28 cellular contexts compared by ENCODE assay signal in the genomic region with DNA sequence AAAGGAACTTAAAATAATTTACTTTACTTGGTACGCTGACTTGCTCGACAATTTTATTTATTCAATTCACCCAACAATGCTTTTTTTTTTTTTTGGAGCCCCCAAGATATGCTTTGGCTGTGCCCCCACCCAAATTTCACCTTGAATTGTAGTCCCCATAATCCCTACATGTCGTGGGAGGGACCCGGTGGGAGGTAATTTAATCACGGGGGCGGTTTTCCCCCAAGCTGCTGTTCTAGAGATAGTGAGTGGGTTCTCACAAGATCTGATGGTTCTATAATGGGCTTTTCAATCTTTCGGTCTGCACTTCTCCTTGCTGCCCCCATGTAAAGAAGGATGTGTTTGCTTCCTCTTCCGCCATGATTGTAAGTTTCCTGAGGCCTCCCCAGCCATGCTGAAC. TPM values are rescaled to one million over a fixed set of nuclear protein-coding genes. Genes with fewer than 3 reads are reported as not detected.
DNase-seq lines count a peak whose midpoint lies in the region; ATAC-seq and TF ChIP-seq lines count a peak whose summit lies in the region.
"Had no signal": no experiment of that assay in that cellular context is flagged by ENCODE, and none has a peak within 500 bp of the region (broad histone marks: within the 10 kb centered on the region; RNA-seq: fewer than 3 reads in every experiment).

No MANE protein-coding gene starts in this region.

- H3K79me2 ChIP-seq in DOHH2 (ENCODE audit: control insufficient read depth, low read length) (peaks cover 100% of the 10 kb centered on the region), PC-9 (ENCODE audit: low read depth) (peaks cover 85% of the 10 kb centered on the region), trophoblast cell (ENCODE audit: control insufficient read depth, insufficient read depth, low read length, poor library complexity) (peaks cover 9% of the 10 kb centered on the region)

- H4K91ac ChIP-seq in trophoblast cell (ENCODE audit: low read depth, low read length) = no peak overlapping the region

- H3K9ac ChIP-seq in endodermal cell (ENCODE audit: extremely low read depth, low read length, poor library complexity, severe bottlenecking) (no peak overlapping the region), trophoblast cell (ENCODE audit: low read length) (no peak overlapping the region)

- H3K27me3 ChIP-seq in DOHH2 (ENCODE audit: control insufficient read depth, low read length) (no peaks in the 10 kb centered on the region), PC-9 (ENCODE audit: insufficient read depth, low read depth) (no peaks in the 10 kb centered on the region), endodermal cell (ENCODE audit: control insufficient read depth, insufficient read depth, low read length, poor library complexity, severe bottlenecking) (no peaks in the 10 kb centered on the region), trophoblast cell (ENCODE audit: insufficient read depth, low read length) (no peaks in the 10 kb centered on the region)
- H3K27me3 ChIP-seq: esophagus squamous epithelium, heart right ventricle, pancreas had no signal

- no peak overlapping the region for H3K23ac ChIP-seq in trophoblast cell (ENCODE audit: low read length)

- no peak overlapping the region for H2AFZ ChIP-seq in PC-9
- no peak overlapping the region for H2AFZ ChIP-seq in trophoblast cell (ENCODE audit: insufficient read depth, low read length, poor library complexity)

- peak overlapping the region; percentile 97 for H3K27ac ChIP-seq in DOHH2 (ENCODE audit: low read depth, low read length)
- H3K27ac ChIP-seq in PC-9 = peak overlapping the region; percentile 98
- H3K27ac ChIP-seq in endodermal cell (ENCODE audit: low read depth, low read length) = no peak overlapping the region
- H3K27ac ChIP-seq in trophoblast cell (ENCODE audit: low read depth, low read length) = no peak overlapping the region
- H3K27ac ChIP-seq: coronary artery had no signal

- POLR2A ChIA-PET in PC-9 (lab: Charles Lee; ENCODE audit: unreplicated experiment) = interaction anchor here (0.6 kb wide), 2 partner anchors 7 to 9 kb away, joined by 5 to 11 read pairs; no protein-coding TSS in a partner anchor
- POLR2A ChIA-PET in activated CD8-positive, alpha-beta T cell treated with anti-CD3 and anti-CD28 coated beads for 36 hours (lab: Charles Lee) = no interaction called here

- H3K36me3 ChIP-seq in DOHH2 (ENCODE audit: control insufficient read depth, low read length) (peaks cover 77% of the 10 kb centered on the region), PC-9 (ENCODE audit: low read depth) (peaks cover 8% of the 10 kb centered on the region; the same call in 1 of the 2 replicates), endodermal cell (ENCODE audit: control insufficient read depth, insufficient read depth, low read length) (peaks cover 78% of the 10 kb centered on the region), trophoblast cell (ENCODE audit: control insufficient read depth in 1 of 2, insufficient read depth in 2 of 2, low read length in 2 of 2) (peaks cover 3 to 19% of the 10 kb centered on the region in 2 experiments)
- H3K36me3 ChIP-seq: esophagus squamous epithelium, heart right ventricle, pancreas had no signal

- WGBS in endodermal cell (ENCODE audit: insufficient coverage in 1 of 2, insufficient read length in 1 of 2), 2 experiments = 90 to 96% methylated on average over 2 to 8 of the region's 8 CpGs
- WGBS in trophoblast cell (ENCODE audit: extremely low coverage, insufficient coverage, insufficient read length) = no CpG with 5 or more reads among the region's 8 CpGs

- H3K4me3 Mint-ChIP-seq in endodermal cell = no peak overlapping the region
- H3K4me3 Mint-ChIP-seq in immature natural killer cell = no peak overlapping the region
- no peak overlapping the region for H3K4me3 Mint-ChIP-seq in activated CD8-positive, alpha-beta T cell treated with anti-CD3 and anti-CD28 coated beads for 36 hours
- no peak overlapping the region for H3K4me3 Mint-ChIP-seq in activated naive CD8-positive, alpha-beta T cell treated with anti-CD3 and anti-CD28 coated beads for 36 hours
- H3K4me3 Mint-ChIP-seq: activated naive CD8-positive, alpha-beta T cell treated with anti-CD3 and anti-CD28 coated beads, Interleukin-2, amount 10 ng/mL, durations not matched to agents 7 days and 5 days; activated T-cell treated with anti-CD3 and anti-CD28 coated beads, Interleukin-2, amount 50 U/mL, for 24 hours; CD4-positive, alpha-beta T cell had no signal

- peaks cover 59% of the 10 kb centered on the region for H3K4me1 Mint-ChIP-seq in endodermal cell
- H3K4me1 Mint-ChIP-seq in immature natural killer cell = no peaks in the 10 kb centered on the region
- H3K4me1 Mint-ChIP-seq in activated CD8-positive, alpha-beta T cell treated with anti-CD3 and anti-CD28 coated beads for 36 hours (ENCODE audit: low read depth) = peaks cover 4% of the 10 kb centered on the region
- H3K4me1 Mint-ChIP-seq in activated naive CD8-positive, alpha-beta T cell treated with anti-CD3 and anti-CD28 coated beads for 36 hours = peaks cover 3% of the 10 kb centered on the region

- H3K9me3 Mint-ChIP-seq in endodermal cell (no peaks in the 10 kb centered on the region), immature natural killer cell (no peaks in the 10 kb centered on the region)
- H3K9me3 Mint-ChIP-seq in activated CD8-positive, alpha-beta T cell treated with anti-CD3 and anti-CD28 coated beads for 36 hours = no peaks in the 10 kb centered on the region
- H3K9me3 Mint-ChIP-seq in activated naive CD8-positive, alpha-beta T cell treated with anti-CD3 and anti-CD28 coated beads for 36 hours = no peaks in the 10 kb centered on the region
- H3K9me3 Mint-ChIP-seq: activated naive CD8-positive, alpha-beta T cell treated with anti-CD3 and anti-CD28 coated beads, Interleukin-2, amount 10 ng/mL, durations not matched to agents 7 days and 5 days; activated T-cell treated with anti-CD3 and anti-CD28 coated beads, Interleukin-2, amount 50 U/mL, for 24 hours; CD4-positive, alpha-beta T cell; neural crest cell had no signal

- no TSS peak for BruUV-seq in PC-9 (replicated peaks; lab: Mats Ljungman, UMichigan)

- no peak overlapping the region for H3K18ac ChIP-seq in trophoblast cell (ENCODE audit: low read length)

- peak overlapping the region; percentile 60 for H3K4ac ChIP-seq in trophoblast cell (ENCODE audit: low read depth, low read length)

- peak overlapping the region; percentile 9 for H2BK12ac ChIP-seq in trophoblast cell (ENCODE audit: low read length)

- TF ChIP-seq CTCF in DOHH2 (IDR thresholded peaks at IDR 0.05; ENCODE audit: low read depth, low read length, poor library complexity, severe bottlenecking) (no peak), PC-9 (conservative IDR thresholded peaks at IDR 0.05) (no peak), endodermal cell (conservative IDR thresholded peaks at IDR 0.05) (no peak)
- TF ChIP-seq CTCF in activated CD8-positive, alpha-beta T cell treated with anti-CD3 and anti-CD28 coated beads for 36 hours (IDR thresholded peaks at IDR 0.05) = no peak

- H3K9me3 ChIP-seq in DOHH2 (ENCODE audit: control insufficient read depth, insufficient read depth, low read length) = no peaks in the 10 kb centered on the region
- no peaks in the 10 kb centered on the region for H3K9me3 ChIP-seq in PC-9 (ENCODE audit: insufficient read depth, low read depth)
- no peaks in the 10 kb centered on the region for H3K9me3 ChIP-seq in endodermal cell (ENCODE audit: control insufficient read depth, low read length)
- no peaks in the 10 kb centered on the region for H3K9me3 ChIP-seq in trophoblast cell (ENCODE audit: insufficient read depth, low read depth, low read length)
- H3K9me3 ChIP-seq: esophagus squamous epithelium, heart right ventricle, pancreas had no signal

- H4K8ac ChIP-seq in trophoblast cell (ENCODE audit: low read depth, low read length) = no peak overlapping the region

- peak overlapping the region; percentile 30 for H2BK5ac ChIP-seq in trophoblast cell (ENCODE audit: low read depth, low read length, poor library complexity)

- H3K27me3 Mint-ChIP-seq in endodermal cell (ENCODE audit: insufficient read depth) (no peaks in the 10 kb centered on the region), immature natural killer cell (ENCODE audit: low read depth in 3 of 3) (peaks cover 0 to 5% (median 0%) of the 10 kb centered on the region in 3 donors)
- H3K27me3 Mint-ChIP-seq in activated CD8-positive, alpha-beta T cell treated with anti-CD3 and anti-CD28 coated beads for 36 hours = no peaks in the 10 kb centered on the region
- H3K27me3 Mint-ChIP-seq in activated naive CD8-positive, alpha-beta T cell treated with anti-CD3 and anti-CD28 coated beads for 36 hours = no peaks in the 10 kb centered on the region
- H3K27me3 Mint-ChIP-seq: activated T-cell treated with anti-CD3 and anti-CD28 coated beads, Interleukin-2, amount 50 U/mL, for 24 hours; CD4-positive, alpha-beta T cell had no signal

- intact Hi-C loops in PC-9 (cut with micrococcal nuclease; ENCODE audit: unreplicated experiment) = no loop called here
- intact Hi-C loops in activated CD8-positive, alpha-beta T cell treated with anti-CD3 and anti-CD28 coated beads for 36 hours (cut with micrococcal nuclease) = no loop called here

- H2AK5ac ChIP-seq in trophoblast cell (ENCODE audit: low read length) = no peak overlapping the region

- H3K14ac ChIP-seq in trophoblast cell (ENCODE audit: low read length) = no peak overlapping the region

- no peak overlapping the region for H3K4me3 ChIP-seq in DOHH2 (ENCODE audit: low read length)
- H3K4me3 ChIP-seq in PC-9 = no peak overlapping the region
- no peak overlapping the region for H3K4me3 ChIP-seq in endodermal cell (ENCODE audit: low read length)
- no peak overlapping the region for H3K4me3 ChIP-seq in trophoblast cell (ENCODE audit: low read depth, low read length)
- H3K4me3 ChIP-seq: coronary artery, esophagus squamous epithelium, heart right ventricle, pancreas had no signal

- peaks cover 25% of the 10 kb centered on the region for H3K79me1 ChIP-seq in trophoblast cell (ENCODE audit: low read length)

- H3K4me1 ChIP-seq in DOHH2 (ENCODE audit: control insufficient read depth, low read length) = peaks cover 96% of the 10 kb centered on the region
- peaks cover 54% of the 10 kb centered on the region for H3K4me1 ChIP-seq in PC-9 (replicated peaks; ENCODE audit: insufficient read depth)
- H3K4me1 ChIP-seq in endodermal cell (ENCODE audit: control insufficient read depth, insufficient read depth, low read length) = peaks cover 18% of the 10 kb centered on the region
- peaks cover 18 to 24% of the 10 kb centered on the region in 2 experiments for H3K4me1 ChIP-seq in trophoblast cell (ENCODE audit: control insufficient read depth in 1 of 2, insufficient read depth in 2 of 2, low read length in 2 of 2)

- H3F3A ChIP-seq in DOHH2 (ENCODE audit: control insufficient read depth, insufficient read depth) (peaks cover 34% of the 10 kb centered on the region), PC-9 (ENCODE audit: insufficient read depth, low read depth) (peaks cover 38% of the 10 kb centered on the region)

- no peak for DNase-seq in PC-9
- DNase-seq in endodermal cell = no peak
- no peak for DNase-seq in trophoblast cell
- DNase-seq in immature natural killer cell = no peak
- no peak for DNase-seq in activated CD8-positive, alpha-beta T cell treated with anti-CD3 and anti-CD28 coated beads for 36 hours
- DNase-seq in activated naive CD8-positive, alpha-beta T cell treated with anti-CD3 and anti-CD28 coated beads for 36 hours = no peak
- DNase-seq: activated CD4-positive, alpha-beta T cell treated with anti-CD3 and anti-CD28 coated beads, Interleukin-2, amount 50 U/mL, for 1 hour; activated effector memory CD4-positive, alpha-beta T cell treated with anti-CD3 and anti-CD28 coated beads, Interleukin-2, amount 50 U/mL, for 16 hours; activated naive CD8-positive, alpha-beta T cell treated with anti-CD3 and anti-CD28 coated beads, Interleukin-2, amount 10 ng/mL, durations not matched to agents 7 days and 5 days; activated T-cell treated with anti-CD3 and anti-CD28 coated beads, Interleukin-2, amount 50 U/mL, for 24 hours; AML-193; CD4-positive, alpha-beta T cell; esophagus squamous epithelium; heart right ventricle; NCI-H1105; NCI-H1930; NCI-H2171 treated with DMSO at 0.1 percent for 48 hours; NCI-H510A; pancreas; retina; RPMI8226; small intestine; stimulated activated naive CD4-positive, alpha-beta T cell; T1000 had no signal

- CTCF ChIA-PET in PC-9 (lab: Charles Lee) = interaction anchor here (0.7 kb wide), 1 partner anchor 20 kb away, joined by 3 read pairs; no protein-coding TSS in a partner anchor
- CTCF ChIA-PET in activated CD8-positive, alpha-beta T cell treated with anti-CD3 and anti-CD28 coated beads for 36 hours (lab: Charles Lee) = interaction anchor here (1.5 kb wide), 1 partner anchor 90 kb away, joined by 3 read pairs; no protein-coding TSS in a partner anchor

- peak overlapping the region; percentile 86 for H3K4me2 ChIP-seq in DOHH2 (ENCODE audit: low read length)
- 0 out of 2 replicates have a peak overlapping the region, but pooled peaks have one; percentile 83 for H3K4me2 ChIP-seq in PC-9
- no peak overlapping the region for H3K4me2 ChIP-seq in trophoblast cell (ENCODE audit: low read length)

- no peaks in the 10 kb centered on the region for H4K20me1 ChIP-seq in DOHH2 (ENCODE audit: control insufficient read depth, insufficient read depth, low read depth, low read length)
- H4K20me1 ChIP-seq in PC-9 (ENCODE audit: insufficient read depth) = no peaks in the 10 kb centered on the region

- no peak overlapping the region for H2BK120ac ChIP-seq in trophoblast cell (ENCODE audit: insufficient read depth, low read length, poor library complexity)

- no peak for ATAC-seq in HG03196 (IDR thresholded peaks at IDR 0.05; ENCODE audit: unreplicated experiment)
- no peak for ATAC-seq in activated CD8-positive, alpha-beta T cell treated with anti-CD3 and anti-CD28 coated beads for 36 hours
- ATAC-seq: heart right ventricle, pancreas had no signal

- no peaks in the 10 kb centered on the region for H3K9me2 ChIP-seq in DOHH2 (replicated peaks; ENCODE audit: control insufficient read depth, low read length)
- no peaks in the 10 kb centered on the region for H3K9me2 ChIP-seq in PC-9 (ENCODE audit: insufficient read depth)

- H3K27ac Mint-ChIP-seq in endodermal cell (peak overlapping the region; percentile 50), immature natural killer cell (no peak overlapping the region)
- H3K27ac Mint-ChIP-seq in activated CD8-positive, alpha-beta T cell treated with anti-CD3 and anti-CD28 coated beads for 36 hours = no peak overlapping the region
- no peak overlapping the region for H3K27ac Mint-ChIP-seq in activated naive CD8-positive, alpha-beta T cell treated with anti-CD3 and anti-CD28 coated beads for 36 hours
- H3K27ac Mint-ChIP-seq: activated naive CD8-positive, alpha-beta T cell treated with anti-CD3 and anti-CD28 coated beads, Interleukin-2, amount 10 ng/mL, durations not matched to agents 7 days and 5 days; activated T-cell treated with anti-CD3 and anti-CD28 coated beads, Interleukin-2, amount 50 U/mL, for 24 hours; CD4-positive, alpha-beta T cell had no signal

- H3K36me3 Mint-ChIP-seq in endodermal cell (ENCODE audit: low read depth) = peaks cover 68% of the 10 kb centered on the region
- no peaks in the 10 kb centered on the region for H3K36me3 Mint-ChIP-seq in immature natural killer cell
- H3K36me3 Mint-ChIP-seq in activated CD8-positive, alpha-beta T cell treated with anti-CD3 and anti-CD28 coated beads for 36 hours (ENCODE audit: low read depth) = no peaks in the 10 kb centered on the region
- H3K36me3 Mint-ChIP-seq in activated naive CD8-positive, alpha-beta T cell treated with anti-CD3 and anti-CD28 coated beads for 36 hours = no peaks in the 10 kb centered on the region
- H3K36me3 Mint-ChIP-seq: activated naive CD8-positive, alpha-beta T cell treated with anti-CD3 and anti-CD28 coated beads, Interleukin-2, amount 10 ng/mL, durations not matched to agents 7 days and 5 days had no signal

- no peak overlapping the region for H4K12ac ChIP-seq in trophoblast cell (ENCODE audit: low read depth, low read length)

RNA-seq across cellular contexts. Expression of gene FGD6, which starts 10.4 kb away (rescaled TPM):
- total RNA-seq in PC-9 (2021) (18.1 and 22.0 TPM in 2 replicates), endodermal cell (100 to 1,000 TPM in 1 of 2 donors, 10 to 100 TPM in 1; 95.3 to 124 TPM)
- 14.3 TPM for polyA plus RNA-seq in endodermal cell (2013, experiment 1 of 2)
- polyA plus RNA-seq in endodermal cell (2013, experiment 2 of 2) = 16.1 TPM
- polyA plus RNA-seq in trophoblast cell (2013) = 36.2 and 36.3 TPM in 2 replicates
- polyA plus RNA-seq in immature natural killer cell = 1 to 10 TPM in 1 of 3 donors, under 1 TPM in 1, not detected in 1; 0.23 to 1.0 TPM
- total RNA-seq in activated CD8-positive, alpha-beta T cell treated with anti-CD3 and anti-CD28 coated beads for 36 hours = under 1 TPM; 0.41 to 0.54 TPM
- under 1 TPM; 0.70 to 0.87 TPM for total RNA-seq in activated naive CD8-positive, alpha-beta T cell treated with anti-CD3 and anti-CD28 coated beads for 36 hours

RNA-seq across cellular contexts. Expression of gene VEZT, which starts 10.7 kb away (rescaled TPM):
- total RNA-seq in PC-9 (2021) (35.2 and 46.8 TPM in 2 replicates), endodermal cell (100 to 1,000 TPM; 146 to 201 TPM)
- polyA plus RNA-seq in endodermal cell (2013, experiment 1 of 2) = 95.3 TPM
- polyA plus RNA-seq in endodermal cell (2013, experiment 2 of 2) = 95.6 TPM
- polyA plus RNA-seq in trophoblast cell (2013) = 72.0 and 72.3 TPM in 2 replicates
- polyA plus RNA-seq in immature natural killer cell = 10 to 100 TPM; 19.8 to 27.7 (median 20.4) TPM
- 10 to 100 TPM; 46.9 to 51.7 TPM for total RNA-seq in activated CD8-positive, alpha-beta T cell treated with anti-CD3 and anti-CD28 coated beads for 36 hours
- total RNA-seq in activated naive CD8-positive, alpha-beta T cell treated with anti-CD3 and anti-CD28 coated beads for 36 hours = 10 to 100 TPM; 52.7 to 58.4 TPM

Comparison
In these comparisons a context has a peak if more than half of its experiments do, and no peak if none do; other contexts are left out.
1. H3K27ac ChIP-seq: peak in DOHH2 (single experiment) and PC-9 (single experiment); none in endodermal cell (single experiment) and trophoblast cell (single experiment).
2. RNA of gene FGD6, which starts 10.4 kb away (total RNA-seq): 95.3 to 124 TPM in endodermal cell and 18.1 to 22.0 TPM in PC-9; 0.70 to 0.87 TPM in activated naive CD8-positive, alpha-beta T cell treated with anti-CD3 and anti-CD28 coated beads for 36 hours and 0.41 to 0.54 TPM in activated CD8-positive, alpha-beta T cell treated with anti-CD3 and anti-CD28 coated beads for 36 hours; every median in the first group is over 10 times any median in the second.